17 cellular contexts compared by ENCODE assay signal in the genomic region with DNA sequence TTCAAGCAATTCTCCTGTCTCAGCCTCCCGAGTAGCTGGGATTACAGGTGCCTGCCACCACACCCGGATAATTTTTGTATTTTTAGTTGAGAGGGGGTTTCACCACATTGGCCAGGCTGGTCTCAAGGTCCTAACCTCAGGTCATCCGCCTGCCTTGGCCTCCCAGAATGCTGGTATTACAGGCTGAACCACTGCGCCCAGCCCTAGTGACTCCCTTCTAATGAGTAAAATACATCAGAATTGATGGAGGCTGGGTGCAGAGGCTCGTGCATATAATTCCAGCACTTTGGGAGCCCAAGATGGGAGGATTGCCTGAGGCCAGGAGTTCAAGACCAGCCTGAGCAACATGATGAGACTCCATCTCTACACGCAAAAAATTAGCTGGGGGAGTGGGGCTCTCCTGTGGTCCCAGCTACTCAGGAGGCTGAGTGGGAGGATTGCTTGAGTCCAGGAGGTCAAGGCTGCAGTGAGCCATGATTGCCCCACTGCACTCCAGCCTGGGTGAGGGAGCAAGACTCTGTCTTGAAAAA. TPM values are rescaled to one million over a fixed set of nuclear protein-coding genes. Genes with fewer than 3 reads are reported as not detected.
DNase-seq lines count a peak whose midpoint lies in the region; ATAC-seq, FAIRE-seq and TF ChIP-seq lines count a peak whose summit lies in the region.
"Not testable (repeated sequence)": the region's sequence is repeated elsewhere in the genome, so short reads cannot be mapped to it uniquely, and the experiment has no call there.
"Had no signal": no experiment of that assay in that cellular context is flagged by ENCODE, and none has a peak within 500 bp of the region (broad histone marks: within the 10 kb centered on the region; RNA-seq: fewer than 3 reads in every experiment).

No MANE protein-coding gene starts in this region.

- H3F3A ChIP-seq in PC-3 (ENCODE audit: low read length, unreplicated experiment) = not testable (repeated sequence)

- H3K27me3 ChIP-seq in PC-3 (ENCODE audit: low read length); astrocyte (ENCODE audit: insufficient read depth, low read length); dorsolateral prefrontal cortex; right cardiac atrium (ENCODE audit: control insufficient read depth, insufficient read depth); rectal smooth muscle tissue (ENCODE audit: control insufficient read depth, insufficient read depth, low read length): not testable (repeated sequence)

- not testable (repeated sequence) for H3K27me3 Mint-ChIP-seq in astrocyte (ENCODE audit: low read depth, unreplicated experiment); nephron (ENCODE audit: low read depth)

- not testable (repeated sequence) for FAIRE-seq in astrocyte (lab: Jason Lieb, UNC)

- H3K4me3 ChIP-seq in PC-3 (ENCODE audit: low read length); astrocyte (ENCODE audit: insufficient read depth, low read depth, low read length); right cardiac atrium (ENCODE audit: low read length); rectal smooth muscle tissue (ENCODE audit: low read length): not testable (repeated sequence)
- peak overlapping the region in 41 of 59 donors; percentile 3 to 57 (median 27) for H3K4me3 ChIP-seq in dorsolateral prefrontal cortex

- H3K4me3 Mint-ChIP-seq in astrocyte (ENCODE audit: unreplicated experiment); nephron: not testable (repeated sequence)

- intact Hi-C loops in PC-3 (cut with micrococcal nuclease); dorsolateral prefrontal cortex (cut with DNase I); right cardiac atrium (cut with DNase I): not testable (repeated sequence)

- POLR2A ChIA-PET in PC-3 (lab: Charles Lee; ENCODE audit: unreplicated experiment) = interaction anchor here (0.6 kb wide), 1 partner anchor 11 kb away, joined by 3 read pairs; no protein-coding TSS in a partner anchor

- H3K27ac Mint-ChIP-seq in astrocyte (ENCODE audit: unreplicated experiment) = not testable (repeated sequence)
- peak overlapping the region in 2 of 3 experiments; percentile 44 to 75 for H3K27ac Mint-ChIP-seq in nephron

- not testable (repeated sequence) for H3K9me3 Mint-ChIP-seq in astrocyte (ENCODE audit: unreplicated experiment); nephron

- not testable (repeated sequence) for H4K20me1 ChIP-seq in PC-3 (ENCODE audit: low read length); astrocyte (ENCODE audit: insufficient read depth, low read length)

- not testable (repeated sequence) for TF ChIP-seq CTCF in PC-3 (conservative IDR thresholded peaks at IDR 0.05; ENCODE audit: low read depth, low read length); astrocyte (IDR thresholded peaks at IDR 0.05; ENCODE audit: insufficient read depth, low read depth, low read length); dorsolateral prefrontal cortex (IDR thresholded peaks at IDR 0.05 in 54 of 56, conservative IDR thresholded peaks at IDR 0.05 in 2 of 56; ENCODE audit: low read depth in 1 of 56, partially characterized antibody in 56 of 56); nephron (IDR thresholded peaks at IDR 0.05; ENCODE audit: unreplicated experiment in 3 of 3)

- H3K4me2 ChIP-seq in PC-3 (ENCODE audit: low read length) = peak overlapping the region; percentile 17; the same call in 1 of the 2 replicates
- H3K4me2 ChIP-seq in astrocyte (ENCODE audit: low read length) = peak overlapping the region; percentile 68

- CTCF ChIA-PET in PC-3 (lab: Charles Lee) = not testable (repeated sequence)

- WGBS in right cardiac atrium = 85% methylated on average over 6 of the region's 6 CpGs

- H2AFZ ChIP-seq in PC-3 (ENCODE audit: low read length); astrocyte (ENCODE audit: low read depth, low read length): not testable (repeated sequence)

- H3K9ac ChIP-seq in PC-3 (ENCODE audit: low read length); rectal smooth muscle tissue (ENCODE audit: low read length): not testable (repeated sequence)
- peak overlapping the region; percentile 48 for H3K9ac ChIP-seq in astrocyte (ENCODE audit: low read length)

- H3K36me3 Mint-ChIP-seq in astrocyte (ENCODE audit: low read depth, unreplicated experiment); nephron (ENCODE audit: low read depth): not testable (repeated sequence)

- H3K9me2 ChIP-seq in PC-3 (replicated peaks; ENCODE audit: low read length) = not testable (repeated sequence)

- peaks cover 22% of the 10 kb centered on the region for H3K4me1 Mint-ChIP-seq in astrocyte (ENCODE audit: low read depth, unreplicated experiment)
- peaks cover 24% of the 10 kb centered on the region for H3K4me1 Mint-ChIP-seq in nephron

- H3K9me3 ChIP-seq in PC-3 (ENCODE audit: low read length); astrocyte (ENCODE audit: insufficient read depth, low read depth, low read length); right cardiac atrium (ENCODE audit: control insufficient read depth, low read length): not testable (repeated sequence)

- not testable (repeated sequence) for H3K79me2 ChIP-seq in PC-3 (ENCODE audit: low read length)
- H3K79me2 ChIP-seq in astrocyte (ENCODE audit: insufficient read depth, low read length) = peaks cover 24% of the 10 kb centered on the region

- ATAC-seq in PC-3, right cardiac atrium: not testable (repeated sequence)

- not testable (repeated sequence) for BruUV-seq in PC-3 (replicated peaks; lab: Mats Ljungman, UMichigan)

- H3K4me1 ChIP-seq in PC-3 (ENCODE audit: insufficient read depth, low read length) = peaks cover 15% of the 10 kb centered on the region
- H3K4me1 ChIP-seq in astrocyte (ENCODE audit: insufficient read depth, low read length) = peaks cover 35% of the 10 kb centered on the region
- peaks cover 12% of the 10 kb centered on the region for H3K4me1 ChIP-seq in right cardiac atrium (ENCODE audit: control insufficient read depth, insufficient read depth, low read length)
- H3K4me1 ChIP-seq in rectal smooth muscle tissue (ENCODE audit: control insufficient read depth, insufficient read depth, low read length) = not testable (repeated sequence)

- H3K36me3 ChIP-seq in PC-3 (ENCODE audit: low read depth, low read length); astrocyte (ENCODE audit: insufficient read depth, low read length); rectal smooth muscle tissue (ENCODE audit: control insufficient read depth, insufficient read depth, low read length): not testable (repeated sequence)

- H3K27ac ChIP-seq in PC-3 (ENCODE audit: low read length) (peak overlapping the region; percentile 44), dorsolateral prefrontal cortex (peak overlapping the region; percentile 82 to 99 (median 96)), right cardiac atrium (ENCODE audit: low read length) (peak overlapping the region; percentile 97), rectal smooth muscle tissue (ENCODE audit: low read depth, low read length) (peak overlapping the region; percentile 14), substantia nigra (ENCODE audit: low read depth, low read length, poor library complexity, severe bottlenecking) (peak overlapping the region; percentile 97)
- H3K27ac ChIP-seq in astrocyte (ENCODE audit: low read depth, low read length) = not testable (repeated sequence)

- DNase-seq in PC-3; astrocyte (ENCODE audit: low read depth); dorsolateral prefrontal cortex; right cardiac atrium; substantia nigra (lab: John Stamatoyannopoulos, UW): not testable (repeated sequence)

RNA-seq across cellular contexts. Expression of a gene that starts 4.8 kb away (rescaled TPM):
- 8.9 and 9.7 TPM in 2 replicates for total RNA-seq in PC-3 (2014; rRNA removed)
- total RNA-seq in astrocyte = 9.5 and 10.5 TPM in 2 replicates
- total RNA-seq in dorsolateral prefrontal cortex = 10 to 100 TPM; 30.6 to 100.0 (median 53.6) TPM
- 10 to 100 TPM; 28.2 to 63.6 (median 42.9) TPM for total RNA-seq in right cardiac atrium
- polyA plus RNA-seq in right cardiac atrium = 36.8 TPM

RNA-seq across cellular contexts. Expression of a gene that starts 14.3 kb away (rescaled TPM):
- not detected in 2 replicates for total RNA-seq in PC-3 (2014; rRNA removed)
- not detected in 2 replicates for total RNA-seq in astrocyte
- 1 to 10 TPM in 19 of 120 experiments, under 1 TPM in 32, not detected in 69; 0.38 to 3.8 (median 0.88) TPM for total RNA-seq in dorsolateral prefrontal cortex
- under 1 TPM in 2 of 4 donors, not detected in 2; 0.29 to 0.45 TPM for total RNA-seq in right cardiac atrium
- polyA plus RNA-seq in right cardiac atrium = 0.63 TPM
- total RNA-seq: activated B cell treated with CpG ODN at 0.5 μM for 24 hours; activated CD4-positive, alpha-beta T cell treated with anti-CD3 and anti-CD28 coated beads, Interleukin-2, amount 10 ng/mL, durations not matched to agents 7 days and 5 days; activated CD8-positive, alpha-beta memory T cell treated with anti-CD3 and anti-CD28 coated beads for 36 hours; glomerular endothelial cell; left lobe of liver; LHCN-M2; naive thymus-derived CD8-positive, alpha-beta T cell; ovary; right lobe of liver had no signal
- polyA plus RNA-seq: naive thymus-derived CD8-positive, alpha-beta T cell; thymus had no signal

RNA-seq across cellular contexts. Expression of a gene that starts 26.6 kb away (rescaled TPM):
- total RNA-seq in PC-3 (2014; rRNA removed) = 1.7 and 3.0 TPM in 2 replicates
- 0.19 and 0.23 TPM in 2 replicates for total RNA-seq in astrocyte
- 1 to 10 TPM; 1.2 to 7.2 (median 4.1) TPM for total RNA-seq in dorsolateral prefrontal cortex
- under 1 TPM in 3 of 4 donors, not detected in 1; 0.22 to 0.42 (median 0.34) TPM for total RNA-seq in right cardiac atrium
- 0.43 TPM for polyA plus RNA-seq in right cardiac atrium
- total RNA-seq: activated B cell treated with CpG ODN at 0.5 μM for 24 hours; activated CD4-positive, alpha-beta T cell treated with anti-CD3 and anti-CD28 coated beads, Interleukin-2, amount 10 ng/mL, durations not matched to agents 7 days and 5 days; activated CD8-positive, alpha-beta memory T cell treated with anti-CD3 and anti-CD28 coated beads for 36 hours; LHCN-M2; naive thymus-derived CD8-positive, alpha-beta T cell had no signal

RNA-seq across cellular contexts. Expression of a gene that starts 36.4 kb away (rescaled TPM):
- total RNA-seq in PC-3 (2014; rRNA removed) = 130 and 146 TPM in 2 replicates
- total RNA-seq in astrocyte = 102 and 109 TPM in 2 replicates
- 10 to 100 TPM; 22.9 to 45.0 (median 32.6) TPM for total RNA-seq in dorsolateral prefrontal cortex
- 10 to 100 TPM; 28.1 to 32.3 (median 30.1) TPM for total RNA-seq in right cardiac atrium
- polyA plus RNA-seq in right cardiac atrium = 33.4 TPM

RNA-seq across cellular contexts. Expression of a gene that starts 55.2 kb away (rescaled TPM):
- total RNA-seq in PC-3 (2014; rRNA removed) (82.5 and 103 TPM in 2 replicates), astrocyte (41.0 and 50.1 TPM in 2 replicates), dorsolateral prefrontal cortex (10 to 100 TPM; 11.0 to 32.6 (median 19.8) TPM), right cardiac atrium (10 to 100 TPM; 20.6 to 27.2 (median 23.4) TPM)
- 30.5 TPM for polyA plus RNA-seq in right cardiac atrium
